ENCODE assay signal across 2 cellular contexts in the genomic region with DNA sequence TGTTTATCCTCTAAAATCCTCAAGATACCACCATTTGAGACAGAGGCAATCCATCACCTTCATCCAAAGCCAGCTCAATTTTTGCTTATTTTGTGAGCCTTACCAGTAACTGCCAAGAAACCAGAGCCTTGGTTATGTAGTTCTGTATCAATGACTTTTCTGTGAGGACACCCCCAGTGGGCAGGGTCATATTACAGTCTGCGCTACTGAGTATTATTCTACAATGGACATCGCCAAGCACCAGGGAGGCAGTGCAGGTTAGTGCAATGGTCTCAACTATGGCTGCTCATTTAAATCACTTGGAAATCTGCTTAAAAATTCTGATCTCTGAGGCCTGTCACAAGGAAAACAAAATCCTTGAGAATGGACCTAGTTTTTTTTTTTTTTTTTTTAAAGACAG.
TF ChIP-seq lines count a peak whose summit lies in the region.

No MANE protein-coding gene starts in this region.

TF ChIP-seq in GM23338, 12 proteins besides CTCF, POLR2A, EP300 and RAD21 (continued from another document):
- TF ChIP-seq, protein P1, sequence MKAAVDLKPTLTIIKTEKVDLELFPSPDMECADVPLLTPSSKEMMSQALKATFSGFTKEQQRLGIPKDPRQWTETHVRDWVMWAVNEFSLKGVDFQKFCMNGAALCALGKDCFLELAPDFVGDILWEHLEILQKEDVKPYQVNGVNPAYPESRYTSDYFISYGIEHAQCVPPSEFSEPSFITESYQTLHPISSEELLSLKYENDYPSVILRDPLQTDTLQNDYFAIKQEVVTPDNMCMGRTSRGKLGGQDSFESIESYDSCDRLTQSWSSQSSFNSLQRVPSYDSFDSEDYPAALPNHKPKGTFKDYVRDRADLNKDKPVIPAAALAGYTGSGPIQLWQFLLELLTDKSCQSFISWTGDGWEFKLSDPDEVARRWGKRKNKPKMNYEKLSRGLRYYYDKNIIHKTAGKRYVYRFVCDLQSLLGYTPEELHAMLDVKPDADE (IDR thresholded peaks at IDR 0.05) = no peak
- TF ChIP-seq ZNF462 (CRISPR knock-in tag; IDR thresholded peaks at IDR 0.05) (no peak), POLR2AphosphoS5 (IDR thresholded peaks at IDR 0.05; ENCODE audit: low read depth) (no peak), EZH2phosphoT487 (IDR thresholded peaks at IDR 0.05; ENCODE audit: unreplicated experiment) (no peak), CREB1 (CRISPR knock-in tag; IDR thresholded peaks at IDR 0.05; ENCODE audit: low read depth) (no peak), JUNB (IDR thresholded peaks at IDR 0.05; ENCODE audit: unreplicated experiment) (no peak), EZH2 (IDR thresholded peaks at IDR 0.05; ENCODE audit: low read depth, unreplicated experiment) (no peak)
- TF ChIP-seq, protein P2, sequence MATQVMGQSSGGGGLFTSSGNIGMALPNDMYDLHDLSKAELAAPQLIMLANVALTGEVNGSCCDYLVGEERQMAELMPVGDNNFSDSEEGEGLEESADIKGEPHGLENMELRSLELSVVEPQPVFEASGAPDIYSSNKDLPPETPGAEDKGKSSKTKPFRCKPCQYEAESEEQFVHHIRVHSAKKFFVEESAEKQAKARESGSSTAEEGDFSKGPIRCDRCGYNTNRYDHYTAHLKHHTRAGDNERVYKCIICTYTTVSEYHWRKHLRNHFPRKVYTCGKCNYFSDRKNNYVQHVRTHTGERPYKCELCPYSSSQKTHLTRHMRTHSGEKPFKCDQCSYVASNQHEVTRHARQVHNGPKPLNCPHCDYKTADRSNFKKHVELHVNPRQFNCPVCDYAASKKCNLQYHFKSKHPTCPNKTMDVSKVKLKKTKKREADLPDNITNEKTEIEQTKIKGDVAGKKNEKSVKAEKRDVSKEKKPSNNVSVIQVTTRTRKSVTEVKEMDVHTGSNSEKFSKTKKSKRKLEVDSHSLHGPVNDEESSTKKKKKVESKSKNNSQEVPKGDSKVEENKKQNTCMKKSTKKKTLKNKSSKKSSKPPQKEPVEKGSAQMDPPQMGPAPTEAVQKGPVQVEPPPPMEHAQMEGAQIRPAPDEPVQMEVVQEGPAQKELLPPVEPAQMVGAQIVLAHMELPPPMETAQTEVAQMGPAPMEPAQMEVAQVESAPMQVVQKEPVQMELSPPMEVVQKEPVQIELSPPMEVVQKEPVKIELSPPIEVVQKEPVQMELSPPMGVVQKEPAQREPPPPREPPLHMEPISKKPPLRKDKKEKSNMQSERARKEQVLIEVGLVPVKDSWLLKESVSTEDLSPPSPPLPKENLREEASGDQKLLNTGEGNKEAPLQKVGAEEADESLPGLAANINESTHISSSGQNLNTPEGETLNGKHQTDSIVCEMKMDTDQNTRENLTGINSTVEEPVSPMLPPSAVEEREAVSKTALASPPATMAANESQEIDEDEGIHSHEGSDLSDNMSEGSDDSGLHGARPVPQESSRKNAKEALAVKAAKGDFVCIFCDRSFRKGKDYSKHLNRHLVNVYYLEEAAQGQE (IDR thresholded peaks at IDR 0.05; ENCODE audit: unreplicated experiment) = no peak
TF ChIP-seq in GM23338: peak in this region for 0.

TF ChIP-seq in neural cell, 6 proteins besides CTCF, POLR2A, EP300 and RAD21 (continued from another document):
- TF ChIP-seq SMC3 (conservative IDR thresholded peaks at IDR 0.05; ENCODE audit: poor library complexity) = no peak
- no peak for TF ChIP-seq EZH2 (IDR thresholded peaks at IDR 0.05; ENCODE audit: borderline replicate concordance, insufficient read depth, low read length, poor library complexity, severe bottlenecking)
- TF ChIP-seq MXI1 (conservative IDR thresholded peaks at IDR 0.05; ENCODE audit: poor library complexity, severe bottlenecking) = no peak
- no peak for TF ChIP-seq POLR2AphosphoS5 (IDR thresholded peaks at IDR 0.05)
- TF ChIP-seq TAF1 (IDR thresholded peaks at IDR 0.05; ENCODE audit: low read depth) = no peak
